ENCODE assay signal across 27 cellular contexts in the genomic region with DNA sequence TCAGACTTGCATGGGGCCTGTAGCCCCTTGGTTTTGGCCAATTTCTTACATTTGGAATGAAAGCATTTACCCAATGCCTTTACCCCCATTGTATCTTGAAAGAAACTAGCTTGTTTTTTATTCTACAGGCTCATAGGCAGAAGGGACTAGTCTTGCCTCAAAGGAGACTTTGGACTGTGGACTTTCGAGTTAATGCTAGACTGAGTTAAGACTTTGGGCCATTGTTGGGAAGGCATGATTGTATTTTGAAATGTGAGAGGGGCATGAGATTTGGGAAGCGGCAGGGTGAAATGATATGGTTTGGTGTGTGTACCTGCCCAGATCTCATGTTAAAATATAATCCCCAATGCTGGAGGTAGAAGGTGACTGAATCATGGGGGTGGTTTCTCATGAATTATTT.
"Had no signal": no experiment of that assay in that cellular context is flagged by ENCODE, and none has a peak within 500 bp of the region (broad histone marks: within the 10 kb centered on the region; RNA-seq: fewer than 3 reads in every experiment).

No MANE protein-coding gene starts in this region.

- ATAC-seq: activated CD4-positive, alpha-beta T cell treated with anti-CD3 and anti-CD28 coated beads for 36 hours; activated CD4-positive, CD25-positive, alpha-beta regulatory T cell treated with anti-CD3 and anti-CD28 coated beads, Interleukin-2, amount 50 U/mL, for 24 hours; activated CD8-positive, alpha-beta memory T cell treated with anti-CD3 and anti-CD28 coated beads, Interleukin-2, amount 10 ng/mL, durations not matched to agents 7 days and 5 days; K562; Panc1 had no signal

- H3K36me3 Mint-ChIP-seq: activated CD8-positive, alpha-beta memory T cell treated with anti-CD3 and anti-CD28 coated beads, Interleukin-2, amount 10 ng/mL, durations not matched to agents 7 days and 5 days; activated naive CD4-positive, alpha-beta T cell treated with anti-CD3 and anti-CD28 coated beads, Interleukin-2, amount 10 ng/mL, durations not matched to agents 7 days and 5 days had no signal

- H3K27me3 Mint-ChIP-seq: activated CD4-positive, alpha-beta T cell treated with anti-CD3 and anti-CD28 coated beads for 36 hours; activated CD8-positive, alpha-beta memory T cell treated with anti-CD3 and anti-CD28 coated beads, Interleukin-2, amount 10 ng/mL, durations not matched to agents 7 days and 5 days; activated naive CD4-positive, alpha-beta T cell treated with anti-CD3 and anti-CD28 coated beads, Interleukin-2, amount 10 ng/mL, durations not matched to agents 7 days and 5 days; activated naive CD8-positive, alpha-beta T cell had no signal

- FAIRE-seq: K562 had no signal

- H3K4me3 ChIP-seq: K562, SJSA1 had no signal

- H3K4me1 Mint-ChIP-seq: activated CD4-positive, alpha-beta memory T cell treated with anti-CD3 and anti-CD28 coated beads, Interleukin-2, amount 10 ng/mL, durations not matched to agents 7 days and 5 days; activated CD4-positive, alpha-beta T cell treated with anti-CD3 and anti-CD28 coated beads for 36 hours had no signal

- H3K36me3 ChIP-seq: SJSA1 had no signal

- H3K9me3 Mint-ChIP-seq: activated CD4-positive, alpha-beta memory T cell treated with anti-CD3 and anti-CD28 coated beads, Interleukin-2, amount 10 ng/mL, durations not matched to agents 7 days and 5 days; activated naive CD4-positive, alpha-beta T cell treated with anti-CD3 and anti-CD28 coated beads, Interleukin-2, amount 10 ng/mL, durations not matched to agents 7 days and 5 days; T-helper 1 cell treated with Interleukin-12 subunit alpha and Interleukin-12 subunit beta and Interleukin-4 antibody, amounts not matched to agents 30 μg/mL and 1 μg/mL, for 36 hours; T-helper 2 cell treated with Interferon-gamma antibody and Interleukin-4, amounts not matched to agents 5 μg/mL and 100 μg/mL, for 36 hours had no signal

- H3K27ac ChIP-seq: SJSA1 had no signal

- H3K27ac Mint-ChIP-seq: activated CD4-positive, alpha-beta memory T cell treated with anti-CD3 and anti-CD28 coated beads, Interleukin-2, amount 10 ng/mL, durations not matched to agents 7 days and 5 days; activated CD4-positive, alpha-beta T cell treated with anti-CD3 and anti-CD28 coated beads for 36 hours; activated CD8-positive, alpha-beta memory T cell treated with anti-CD3 and anti-CD28 coated beads, Interleukin-2, amount 10 ng/mL, durations not matched to agents 7 days and 5 days; activated naive CD4-positive, alpha-beta T cell treated with anti-CD3 and anti-CD28 coated beads, Interleukin-2, amount 10 ng/mL, durations not matched to agents 7 days and 5 days; activated naive CD8-positive, alpha-beta T cell; T-helper 1 cell treated with Interleukin-12 subunit alpha and Interleukin-12 subunit beta and Interleukin-4 antibody, amounts not matched to agents 30 μg/mL and 1 μg/mL, for 36 hours; T-helper 2 cell treated with Interferon-gamma antibody and Interleukin-4, amounts not matched to agents 5 μg/mL and 100 μg/mL, for 36 hours; WTC11 had no signal

- H3K9ac ChIP-seq: SK-N-SH had no signal

- H3K27me3 ChIP-seq: SJSA1 had no signal

- H3K9me3 ChIP-seq: SJSA1, SK-N-SH had no signal

- H3K4me3 Mint-ChIP-seq: activated CD4-positive, alpha-beta memory T cell treated with anti-CD3 and anti-CD28 coated beads, Interleukin-2, amount 10 ng/mL, durations not matched to agents 7 days and 5 days; activated CD4-positive, alpha-beta T cell treated with anti-CD3 and anti-CD28 coated beads for 36 hours; activated CD8-positive, alpha-beta memory T cell treated with anti-CD3 and anti-CD28 coated beads, Interleukin-2, amount 10 ng/mL, durations not matched to agents 7 days and 5 days; activated naive CD4-positive, alpha-beta T cell treated with anti-CD3 and anti-CD28 coated beads, Interleukin-2, amount 10 ng/mL, durations not matched to agents 7 days and 5 days; activated naive CD8-positive, alpha-beta T cell; T-helper 1 cell treated with Interleukin-12 subunit alpha and Interleukin-12 subunit beta and Interleukin-4 antibody, amounts not matched to agents 30 μg/mL and 1 μg/mL, for 36 hours; T-helper 2 cell treated with Interferon-gamma antibody and Interleukin-4, amounts not matched to agents 5 μg/mL and 100 μg/mL, for 36 hours; WTC11 had no signal

- H3K4me1 ChIP-seq: SJSA1 had no signal

- DNase-seq: activated CD4-positive, alpha-beta memory T cell treated with anti-CD3 and anti-CD28 coated beads, Interleukin-2, amount 10 ng/mL, durations not matched to agents 7 days and 5 days; activated CD4-positive, alpha-beta T cell treated with anti-CD3 and anti-CD28 coated beads for 36 hours; activated CD8-positive, alpha-beta memory T cell treated with anti-CD3 and anti-CD28 coated beads for 24 hours; activated CD8-positive, alpha-beta memory T cell treated with anti-CD3 and anti-CD28 coated beads, Interleukin-2, amount 10 ng/mL, durations not matched to agents 7 days and 5 days; activated CD8-positive, alpha-beta memory T cell treated with anti-CD3 and anti-CD28 coated beads, Interleukin-2, amount 50 U/mL, for 48 hours; activated effector memory CD4-positive, alpha-beta T cell treated with Interleukin-2 at 50 U/mL for 16 hours; activated naive CD4-positive, alpha-beta T cell treated with anti-CD3 and anti-CD28 coated beads, Interleukin-2, amount 10 ng/mL, durations not matched to agents 7 days and 5 days; activated T-cell treated with anti-CD3 and anti-CD28 coated beads, Interleukin-2, amount 50 U/mL, for 48 hours; amniotic stem cell; aorta; cerebellar nuclear complex; NCI-H1105; NCI-H1436; NCI-H1694 treated with DMSO at 0.1 percent for 48 hours; NCI-H2029; NCI-H345; NCI-H524 treated with DMSO at 0.1 percent for 48 hours; SHP77 treated with DMSO at 0.1 percent for 48 hours; SK-N-SH had no signal
